In genomic region chr9:96048116-96048953, GRCh38 we compare ENCODE assay signal across 8 cellular contexts.
DNase-seq lines count a peak whose midpoint lies in the region; ATAC-seq and TF ChIP-seq lines count a peak whose summit lies in the region.

No MANE protein-coding gene starts in this region.

- TF ChIP-seq CTCF in cardiac fibroblast (IDR thresholded peaks at IDR 0.05; ENCODE audit: low read depth, low read length), result no peak

- H2AFZ ChIP-seq in Karpas-422 (ENCODE audit: low read length), result no peak overlapping the region

- H3K27me3 ChIP-seq in NT2/D1 (ENCODE audit: insufficient read depth, insufficient read length) (no peaks in the 10 kb centered on the region), Karpas-422 (ENCODE audit: low read length) (no peaks in the 10 kb centered on the region)

- H3K79me2 ChIP-seq in Karpas-422 (ENCODE audit: low read length), result no peaks in the 10 kb centered on the region

- H4K20me1 ChIP-seq in Karpas-422 (ENCODE audit: insufficient read depth, low read depth, low read length), result no peaks in the 10 kb centered on the region

- H3K36me3 ChIP-seq in NT2/D1 (ENCODE audit: insufficient read depth, insufficient read length, low read length), result no peaks in the 10 kb centered on the region
- H3K36me3 ChIP-seq in Karpas-422 (ENCODE audit: insufficient read depth, low read length), result no peaks in the 10 kb centered on the region

- H3K9me3 ChIP-seq in NT2/D1 (ENCODE audit: insufficient read depth, low read length), result no peaks in the 10 kb centered on the region; the same call in 1 of the 2 replicates
- H3K9me3 ChIP-seq in Karpas-422 (ENCODE audit: low read length), result no peaks in the 10 kb centered on the region

- H3K27ac ChIP-seq in Karpas-422 (ENCODE audit: low read length), result no peak overlapping the region

- H3K4me2 ChIP-seq in Karpas-422 (ENCODE audit: low read depth, low read length, poor library complexity, severe bottlenecking), result no peak overlapping the region

- no peaks in the 10 kb centered on the region for H3K9me2 ChIP-seq in Karpas-422 (replicated peaks; ENCODE audit: insufficient read depth, low read length)

- H3K4me1 ChIP-seq in NT2/D1 (ENCODE audit: insufficient read depth, insufficient read length) (peaks cover 8% of the 10 kb centered on the region), Karpas-422 (ENCODE audit: low read length) (no peaks in the 10 kb centered on the region)

- H3K4me3 ChIP-seq in NT2/D1 (ENCODE audit: insufficient read length, low read depth), result no peak overlapping the region
- no peak overlapping the region for H3K4me3 ChIP-seq in cardiac fibroblast (replicated peaks in 1 of 2; ENCODE audit: low read depth in 2 of 2, low read length in 2 of 2)
- no peak overlapping the region for H3K4me3 ChIP-seq in Karpas-422 (ENCODE audit: low read length)

- DNase-seq in NT2/D1 (ENCODE audit: low read depth, low spot score), result peak; percentile 33
- peak; percentile 25 to 40 for DNase-seq in cardiac fibroblast (ENCODE audit: low read depth in 2 of 2)
- peak; percentile 66 for DNase-seq in left lobe of liver (ENCODE audit: low spot score)
- peak; percentile 13 for DNase-seq in stimulated activated CD4-positive, alpha-beta T cell treated with anti-CD3 and anti-CD28 coated beads, Interleukin-4, amount 100 ng/mL, for 1 hour
- no peak for DNase-seq in Karpas-422
- no peak for DNase-seq in NCI-H446 (lab: John Stamatoyannopoulos, UW)
- DNase-seq in NCI-H2171 (lab: John Stamatoyannopoulos, UW), result no peak

- ATAC-seq in left lobe of liver (peak; percentile 71), GM19324 (IDR thresholded peaks at IDR 0.05; ENCODE audit: low FRiP score, unreplicated experiment) (no peak)

- H3K9ac ChIP-seq in NT2/D1 (ENCODE audit: insufficient read length, low read depth), result peak overlapping the region; percentile 62
- no peak overlapping the region for H3K9ac ChIP-seq in Karpas-422 (ENCODE audit: low read length)

Comparison
In these comparisons a context has a peak if more than half of its experiments do, and no peak if none do; other contexts are left out.
1. DNase-seq: peak in NT2/D1 (single experiment), cardiac fibroblast (2 of 2), left lobe of liver (single experiment) and stimulated activated CD4-positive, alpha-beta T cell treated with anti-CD3 and anti-CD28 coated beads, Interleukin-4, amount 100 ng/mL, for 1 hour (single experiment); none in Karpas-422 (single experiment), NCI-H446 (0 of 2) and NCI-H2171 (single experiment).